ENCODE assay signal across 19 cellular contexts in genomic region chr19:8065489-8066261, GRCh38. TPM values are rescaled to one million over a fixed set of nuclear protein-coding genes. Genes with fewer than 3 reads are reported as not detected.
DNase-seq lines count a peak whose midpoint lies in the region; ATAC-seq, FAIRE-seq and TF ChIP-seq lines count a peak whose summit lies in the region.
"Had no signal": no experiment of that assay in that cellular context is flagged by ENCODE, and none has a peak within 500 bp of the region (broad histone marks: within the 10 kb centered on the region; RNA-seq: fewer than 3 reads in every experiment).

No MANE protein-coding gene starts in this region.

- no peak overlapping the region for H2BK5ac ChIP-seq in H1 (ENCODE audit: low read depth, low read length)

- no peak for TF ChIP-seq EP300 in H1 (IDR thresholded peaks at IDR 0.05; ENCODE audit: borderline replicate concordance in 1 of 2, low read depth in 2 of 2, low read length in 2 of 2)

- H3K27ac Mint-ChIP-seq in activated T-cell treated with anti-CD3 and anti-CD28 coated beads, Interleukin-2, amount 50 U/mL, for 72 hours, result no peak overlapping the region
- H3K27ac Mint-ChIP-seq: CD4-positive, alpha-beta memory T cell had no signal

- peaks cover 0 to 8% of the 10 kb centered on the region in 2 donors for H3K36me3 Mint-ChIP-seq in activated T-cell treated with anti-CD3 and anti-CD28 coated beads, Interleukin-2, amount 50 U/mL, for 72 hours (ENCODE audit: insufficient read depth in 2 of 2)

- no peak overlapping the region for H4K5ac ChIP-seq in H1 (ENCODE audit: insufficient read length, low read depth, low read length)

- H3K4me1 ChIP-seq in Loucy (ENCODE audit: insufficient read depth, low read length, poor library complexity, severe bottlenecking), result peaks cover 8% of the 10 kb centered on the region
- H3K4me1 ChIP-seq in H1 (replicated peaks in 1 of 4; ENCODE audit: control insufficient read depth in 3 of 4, insufficient read depth in 4 of 4, low read length in 3 of 4), result no peaks in the 10 kb centered on the region
- H3K4me1 ChIP-seq: HAP-1, SJCRH30 had no signal

- H3K9me2 ChIP-seq in Loucy (replicated peaks; ENCODE audit: low read depth, low read length), result no peaks in the 10 kb centered on the region

- H3K9me3 ChIP-seq in Loucy (ENCODE audit: insufficient read depth, low read depth, low read length), result peaks cover 10% of the 10 kb centered on the region; the same call in 1 of the 2 replicates
- peaks cover 12 to 15% of the 10 kb centered on the region in 2 experiments for H3K9me3 ChIP-seq in H1 (ENCODE audit: insufficient read depth in 2 of 2, low read depth in 1 of 2, low read length in 1 of 2)
- H3K9me3 ChIP-seq: SJCRH30 had no signal

- no peaks in the 10 kb centered on the region for H3K27me3 Mint-ChIP-seq in activated T-cell treated with anti-CD3 and anti-CD28 coated beads, Interleukin-2, amount 50 U/mL, for 72 hours (ENCODE audit: low read depth)

- TF ChIP-seq RAD21 in H1 (IDR thresholded peaks at IDR 0.05 in 1 of 2, conservative IDR thresholded peaks at IDR 0.05 in 1 of 2; ENCODE audit: low read depth in 2 of 2, low read length in 2 of 2), result no peak

- peaks cover 0 to 7% of the 10 kb centered on the region in 2 donors for H3K9me3 Mint-ChIP-seq in activated T-cell treated with anti-CD3 and anti-CD28 coated beads, Interleukin-2, amount 50 U/mL, for 72 hours

- H3K79me2 ChIP-seq in Loucy (ENCODE audit: insufficient read depth, low read length) (no peaks in the 10 kb centered on the region), H1 (ENCODE audit: control insufficient read depth in 1 of 2, insufficient read depth in 2 of 2, low read length in 2 of 2) (no peaks in the 10 kb centered on the region)

- H4K8ac ChIP-seq in H1 (ENCODE audit: extremely low read depth, insufficient read depth, low read length), result peak overlapping the region; percentile 68; the same call in 1 of the 2 replicates

- CTCF ChIA-PET in H1 (lab: Charles Lee; ENCODE audit: partially characterized antibody), result interaction anchor here (0.8 to 1.7 kb wide), 5 partner anchors 24 to 122 kb away, joined by 3 to 7 read pairs (median 4); no protein-coding TSS in a partner anchor

- no peak overlapping the region for H2BK20ac ChIP-seq in H1 (ENCODE audit: low read length)

- no peak overlapping the region for H3K14ac ChIP-seq in H1 (ENCODE audit: insufficient read length)

- peaks cover 8% of the 10 kb centered on the region for H3K4me1 Mint-ChIP-seq in activated T-cell treated with anti-CD3 and anti-CD28 coated beads, Interleukin-2, amount 50 U/mL, for 72 hours (ENCODE audit: low read depth)
- H3K4me1 Mint-ChIP-seq: CD4-positive, alpha-beta memory T cell had no signal

- H4K20me1 ChIP-seq in Loucy (ENCODE audit: insufficient read depth, low read length, poor library complexity, severe bottlenecking), result no peaks in the 10 kb centered on the region
- no peaks in the 10 kb centered on the region for H4K20me1 ChIP-seq in H1 (replicated peaks in 1 of 2; ENCODE audit: control insufficient read depth in 1 of 2, insufficient read depth in 2 of 2, low read length in 2 of 2)

- peak; percentile 44 to 58 for ATAC-seq in activated T-cell treated with anti-CD3 and anti-CD28 coated beads, Interleukin-2, amount 50 U/mL, for 72 hours (replicated peaks in 1 of 2)
- ATAC-seq in stimulated activated naive CD8-positive, alpha-beta T cell treated with anti-CD3 and anti-CD28 coated beads, Interleukin-15, Interleukin-2, amounts not matched to agents 100 U/mL and 50 U/mL, for 24 hours, result peak; percentile 63
- ATAC-seq in GM18870 (IDR thresholded peaks at IDR 0.05; ENCODE audit: unreplicated experiment) (no peak), GM21737 (IDR thresholded peaks at IDR 0.05; ENCODE audit: unreplicated experiment) (no peak)

- H3K56ac ChIP-seq in H1 (replicated peaks; ENCODE audit: insufficient read length, low read depth, low read length), result no peak overlapping the region

- no peak overlapping the region for H3K4me3 ChIP-seq in Loucy (ENCODE audit: low read length, poor library complexity, severe bottlenecking)
- no peak overlapping the region for H3K4me3 ChIP-seq in H1 (ENCODE audit: extremely low read depth in 1 of 4, insufficient read depth in 2 of 4, low read depth in 3 of 4, low read length in 4 of 4)
- H3K4me3 ChIP-seq: HAP-1, SJCRH30 had no signal

- H3K23me2 ChIP-seq in H1 (ENCODE audit: low read depth, low read length), result no peaks in the 10 kb centered on the region

- no peak overlapping the region for H2AK5ac ChIP-seq in H1 (ENCODE audit: low read depth, low read length)

- H3K27ac ChIP-seq in H1 (ENCODE audit: low read depth, low read length), result no peak overlapping the region
- H3K27ac ChIP-seq: SJCRH30 had no signal

- peak overlapping the region; percentile 53 for H3K4me2 ChIP-seq in Loucy (ENCODE audit: low read depth, low read length, poor library complexity, severe bottlenecking)
- H3K4me2 ChIP-seq in H1 (ENCODE audit: insufficient read depth in 1 of 2, low read depth in 2 of 2, low read length in 2 of 2), result no peak overlapping the region

- H3K18ac ChIP-seq in H1 (ENCODE audit: extremely low read depth, low read length), result no peak overlapping the region

- H3K4ac ChIP-seq in H1 (replicated peaks; ENCODE audit: insufficient read length, low read depth, low read length), result no peak overlapping the region

- H3K27me3 ChIP-seq in Loucy (ENCODE audit: insufficient read depth, low read length, poor library complexity, severe bottlenecking), result no peaks in the 10 kb centered on the region
- H3K27me3 ChIP-seq in H1 (replicated peaks in 1 of 4; ENCODE audit: control insufficient read depth in 3 of 4, extremely low read depth in 1 of 4, insufficient read depth in 3 of 4, low read length in 3 of 4), result no peaks in the 10 kb centered on the region
- H3K27me3 ChIP-seq: SJCRH30 had no signal

- FAIRE-seq in H1 (lab: Jason Lieb, UNC), result no peak

- no peak overlapping the region for H2AFZ ChIP-seq in Loucy (ENCODE audit: low read length)
- no peak overlapping the region for H2AFZ ChIP-seq in H1 (ENCODE audit: low read length)

- no peak overlapping the region for H2BK12ac ChIP-seq in H1 (ENCODE audit: low read depth, low read length)

- POLR2A ChIA-PET in H1 (lab: Charles Lee; ENCODE audit: partially characterized antibody), result interaction anchor here (0.9 to 2.1 kb wide), 6 partner anchors 9 to 123 kb away, joined by 3 to 14 read pairs (median 4); partner anchors contain the start of gene TIMM44

- no peaks in the 10 kb centered on the region for H3K36me3 ChIP-seq in Loucy (ENCODE audit: insufficient read depth, low read length)
- peaks cover 0 to 3% (median 0%) of the 10 kb centered on the region in 4 experiments; a peak in 3 of 8 replicates for H3K36me3 ChIP-seq in H1 (ENCODE audit: control insufficient read depth in 2 of 4, insufficient read depth in 4 of 4, low read length in 3 of 4)
- H3K36me3 ChIP-seq: HAP-1, SJCRH30 had no signal

- H2BK120ac ChIP-seq in H1 (replicated peaks; ENCODE audit: low read depth, low read length), result no peak overlapping the region

- H3K4me3 Mint-ChIP-seq in activated T-cell treated with anti-CD3 and anti-CD28 coated beads, Interleukin-2, amount 50 U/mL, for 72 hours, result no peak overlapping the region
- H3K4me3 Mint-ChIP-seq: CD4-positive, alpha-beta memory T cell had no signal

- H3K23ac ChIP-seq in H1 (ENCODE audit: insufficient read length), result no peak overlapping the region

- TF ChIP-seq POLR2A in H1 (IDR thresholded peaks at IDR 0.05; ENCODE audit: control extremely low read depth in 1 of 2, low read depth in 2 of 2, low read length in 2 of 2), result no peak

- no peak overlapping the region for H4K91ac ChIP-seq in H1 (replicated peaks; ENCODE audit: insufficient read length, low read length)

- TF ChIP-seq CTCF in Loucy (conservative IDR thresholded peaks at IDR 0.05; ENCODE audit: low read length) (no peak), H1 (IDR thresholded peaks at IDR 0.05; ENCODE audit: control extremely low read depth in 1 of 3, insufficient read depth in 1 of 3, low read depth in 1 of 3, low read length in 3 of 3) (no peak)

- H3K9ac ChIP-seq in Loucy (ENCODE audit: low read depth, low read length, poor library complexity, severe bottlenecking) (peak overlapping the region; percentile 27), H1 (replicated peaks in 1 of 4; ENCODE audit: extremely low read depth in 1 of 4, low read depth in 3 of 4, low read length in 3 of 4) (no peak overlapping the region)

- H3K79me1 ChIP-seq in H1 (ENCODE audit: low read depth, low read length), result no peaks in the 10 kb centered on the region

- peak; percentile 22 to 25 for DNase-seq in activated T-cell treated with anti-CD3 and anti-CD28 coated beads, Interleukin-2, amount 50 U/mL, for 72 hours
- DNase-seq in activated T-cell treated with anti-CD3 and anti-CD28 coated beads for 4 hours (no peak), H1 (ENCODE audit: low read depth in 1 of 2, low spot score in 2 of 2) (no peak), AML-193 (lab: John Stamatoyannopoulos, UW) (no peak)
- peak; percentile 34 for DNase-seq in stimulated activated naive CD8-positive, alpha-beta T cell treated with anti-CD3 and anti-CD28 coated beads, Interleukin-15, Interleukin-2, amounts not matched to agents 100 U/mL and 50 U/mL, for 24 hours
- DNase-seq: CD4-positive, alpha-beta memory T cell; DND-41; GF-D8; MM.1S; NCI-H1930; NCI-H2171; NCI-H510A treated with DMSO at 0.1 percent for 48 hours; RPMI8226; SJCRH30 had no signal

- WGBS in H1 (ENCODE audit: extremely low coverage in 1 of 2, insufficient coverage in 1 of 2, insufficient read length in 1 of 2, insufficient replicate concordance in 2 of 2, low coverage in 1 of 2, low lambda C conversion rate in 2 of 2, missing lambda C conversion rate in 1 of 2), 2 experiments, result 84% methylated on average over 26 of the region's 28 CpGs; no CpG with 5 or more reads in 1 of the 2 experiments

- H2BK15ac ChIP-seq in H1 (ENCODE audit: low read length), result no peak overlapping the region

- no peaks in the 10 kb centered on the region for H3F3A ChIP-seq in Loucy (ENCODE audit: low read depth)

TF ChIP-seq in H1, 55 proteins besides CTCF, POLR2A, EP300 and RAD21:
- TF ChIP-seq SP4 (IDR thresholded peaks at IDR 0.05; ENCODE audit: low read length) (no peak), CHD1 (IDR thresholded peaks at IDR 0.05; ENCODE audit: low read depth, low read length) (no peak), EZH2 (IDR thresholded peaks at IDR 0.05; ENCODE audit: low read depth, low read length, severe bottlenecking) (no peak), SIN3A (conservative IDR thresholded peaks at IDR 0.05 in 1 of 2, IDR thresholded peaks at IDR 0.05 in 1 of 2; ENCODE audit: low read depth in 1 of 2, low read length in 2 of 2) (no peak)

RNA-seq across cellular contexts. Expression of gene CCL25, which starts 13.1 kb away (rescaled TPM):
- total RNA-seq in activated T-cell treated with anti-CD3 and anti-CD28 coated beads, Interleukin-2, amount 50 U/mL, for 72 hours, result under 1 TPM in 1 of 2 donors, not detected in 1; 0.60 TPM
- not detected in 2 replicates for total RNA-seq in H1 (2021; fragmentation: NEBNext Ultra II Directional; extraction: Animal tissue kit (Norgen Biotek cat#: 25700))
- 0.46 and 0.59 TPM in 2 replicates for polyA plus RNA-seq in H1 (2011; rRNA removed)
- 0.31 TPM for polyA plus RNA-seq in H1 (2011; cell fraction: cytosol; rRNA removed)
- polyA plus RNA-seq in H1 (2011; cell fraction: nucleus; rRNA removed), result 0.41 TPM
- polyA plus RNA-seq in H1 (2012, experiment 1 of 2), result 0.52 to 1.3 TPM (median 0.64 TPM) in 4 replicates
- polyA plus RNA-seq in H1 (2012, experiment 2 of 2), result 0.59 TPM
- 0.53 TPM for polyA plus RNA-seq in H1 (2013, experiment 1 of 2)
- polyA plus RNA-seq in H1 (2013, experiment 2 of 2), result 0.70 TPM
- polyA minus RNA-seq in H1 (2011; rRNA and poly(A)+ RNA removed), result not detected in 2 replicates
- not detected for polyA minus RNA-seq in H1 (2011; cell fraction: cytosol; rRNA and poly(A)+ RNA removed)
- not detected for polyA minus RNA-seq in H1 (2011; cell fraction: nucleus; rRNA and poly(A)+ RNA removed)
- total RNA-seq: A673; CD4-positive, alpha-beta memory T cell; SJCRH30 had no signal
- polyA plus RNA-seq: CD4-positive, alpha-beta memory T cell had no signal

Comparison
In these comparisons a context has a peak if more than half of its experiments do, and no peak if none do; other contexts are left out.
1. DNase-seq: peak in activated T-cell treated with anti-CD3 and anti-CD28 coated beads, Interleukin-2, amount 50 U/mL, for 72 hours (2 of 2) and stimulated activated naive CD8-positive, alpha-beta T cell treated with anti-CD3 and anti-CD28 coated beads, Interleukin-15, Interleukin-2, amounts not matched to agents 100 U/mL and 50 U/mL, for 24 hours (single experiment); none in activated T-cell treated with anti-CD3 and anti-CD28 coated beads for 4 hours (single experiment), H1 (0 of 2) and AML-193 (0 of 2).
2. ATAC-seq: peak in activated T-cell treated with anti-CD3 and anti-CD28 coated beads, Interleukin-2, amount 50 U/mL, for 72 hours (2 of 2) and stimulated activated naive CD8-positive, alpha-beta T cell treated with anti-CD3 and anti-CD28 coated beads, Interleukin-15, Interleukin-2, amounts not matched to agents 100 U/mL and 50 U/mL, for 24 hours (single experiment); none in GM18870 (single experiment) and GM21737 (single experiment).